In genomic region chr2:64244049-64244446, GRCh38 we compare ENCODE assay signal across 22 cellular contexts.
DNase-seq lines count a peak whose midpoint lies in the region; ATAC-seq, FAIRE-seq and TF ChIP-seq lines count a peak whose summit lies in the region.
"Had no signal": no experiment of that assay in that cellular context is flagged by ENCODE, and none has a peak within 500 bp of the region (broad histone marks: within the 10 kb centered on the region; RNA-seq: fewer than 3 reads in every experiment).

No MANE protein-coding gene starts in this region.

- ATAC-seq in Right ventricle myocardium inferior (no peak), GM18858 (IDR thresholded peaks at IDR 0.05; ENCODE audit: unreplicated experiment) (no peak)

- no peaks in the 10 kb centered on the region for H3K9me3 ChIP-seq in left ventricle myocardium inferior (replicated peaks)
- H3K9me3 ChIP-seq in esophagus squamous epithelium: no peaks in the 10 kb centered on the region
- no peaks in the 10 kb centered on the region for H3K9me3 ChIP-seq in small intestine (ENCODE audit: control insufficient read depth, low read depth)

- TF ChIP-seq POLR2A in esophagus squamous epithelium (IDR thresholded peaks at IDR 0.05): no peak

- H3K27ac ChIP-seq in left ventricle myocardium inferior (replicated peaks): peak overlapping the region; percentile 29
- peak overlapping the region; percentile 36 to 81 (median 73) for H3K27ac ChIP-seq in esophagus squamous epithelium
- no peak overlapping the region for H3K27ac ChIP-seq in small intestine (ENCODE audit: low read depth in 1 of 2, low read length in 1 of 2)
- no peak overlapping the region for H3K27ac ChIP-seq in substantia nigra (ENCODE audit: low read depth, low read length, poor library complexity, severe bottlenecking)

- WGBS in esophagus squamous epithelium, 2 donors: 48 to 64% methylated on average over 1 of the region's 1 CpG
- 90 to 96% (median 92%) methylated on average over 1 of the region's 1 CpG for WGBS in small intestine, 3 donors

- intact Hi-C loops in left ventricle myocardium inferior (cut with micrococcal nuclease): no loop called here
- intact Hi-C loops in Right ventricle myocardium inferior (cut with DNase I): no loop called here
- intact Hi-C loops in esophagus squamous epithelium (cut with DNase I): no loop called here

- no peaks in the 10 kb centered on the region for H3K27me3 ChIP-seq in left ventricle myocardium inferior (ENCODE audit: low read depth)
- H3K27me3 ChIP-seq in bronchial epithelial cell (ENCODE audit: control insufficient read depth, insufficient read depth, low read length): no peaks in the 10 kb centered on the region
- H3K27me3 ChIP-seq in esophagus squamous epithelium: no peaks in the 10 kb centered on the region
- H3K27me3 ChIP-seq in small intestine (ENCODE audit: control insufficient read depth in 2 of 2, insufficient read depth in 2 of 2, low read length in 2 of 2): no peaks in the 10 kb centered on the region

- no peaks in the 10 kb centered on the region for H3K36me3 ChIP-seq in left ventricle myocardium inferior
- H3K36me3 ChIP-seq in bronchial epithelial cell (ENCODE audit: control insufficient read depth, insufficient read depth, low read length): no peaks in the 10 kb centered on the region
- no peaks in the 10 kb centered on the region for H3K36me3 ChIP-seq in esophagus squamous epithelium
- H3K36me3 ChIP-seq in small intestine (ENCODE audit: control insufficient read depth in 2 of 2, insufficient read depth in 2 of 2, low read length in 2 of 2): no peaks in the 10 kb centered on the region

- peaks cover 26% of the 10 kb centered on the region for H3K4me1 ChIP-seq in left ventricle myocardium inferior
- H3K4me1 ChIP-seq in esophagus squamous epithelium: peaks cover 6 to 24% (median 12%) of the 10 kb centered on the region in 3 donors
- peaks cover 0 to 4% of the 10 kb centered on the region in 2 donors for H3K4me1 ChIP-seq in small intestine (ENCODE audit: control insufficient read depth in 2 of 2, insufficient read depth in 1 of 2, low read depth in 1 of 2, low read length in 1 of 2)

- TF ChIP-seq CTCF in left ventricle myocardium inferior (IDR thresholded peaks at IDR 0.05; ENCODE audit: borderline replicate concordance) (no peak), bronchial epithelial cell (IDR thresholded peaks at IDR 0.05; ENCODE audit: insufficient read depth, low read length, severe bottlenecking) (no peak), esophagus squamous epithelium (IDR thresholded peaks at IDR 0.05) (no peak)

- DNase-seq in left ventricle myocardium inferior (no peak), Right ventricle myocardium inferior (ENCODE audit: missing footprints) (no peak), bronchial epithelial cell (ENCODE audit: low read depth) (peak; percentile 84), esophagus squamous epithelium (lab: John Stamatoyannopoulos, UW) (no peak), small intestine (peak; percentile 22), substantia nigra (lab: John Stamatoyannopoulos, UW) (no peak), NOMO-1 treated with dmso at 0.1 percent for 144 hours (lab: John Stamatoyannopoulos, UW; ENCODE audit: unreplicated experiment) (no peak)
- DNase-seq: CD4-positive, CD25-positive, alpha-beta regulatory T cell; NCI-H1092; NCI-H1436; NCI-H187; NCI-H2081 treated with DMSO at 0.1 percent for 48 hours; NCI-H2171; NCI-H226; NCI-H510A; NCI-H69; SHP77 had no signal

- H3K4me3 ChIP-seq in left ventricle myocardium inferior: no peak overlapping the region
- no peak overlapping the region for H3K4me3 ChIP-seq in bronchial epithelial cell (ENCODE audit: low read depth, low read length)
- no peak overlapping the region for H3K4me3 ChIP-seq in esophagus squamous epithelium
- no peak overlapping the region for H3K4me3 ChIP-seq in small intestine (ENCODE audit: low read depth in 1 of 2, low read length in 2 of 2)

- FAIRE-seq in bronchial epithelial cell (lab: Jason Lieb, UNC): no peak
- FAIRE-seq in small intestine (lab: Jason Lieb, UNC): no peak
- FAIRE-seq: D721Med, GM18507, H54, RCC 7860 had no signal

Comparison
In these comparisons a context has a peak if more than half of its experiments do, and no peak if none do; other contexts are left out.
1. DNase-seq: peak in bronchial epithelial cell (single experiment) and small intestine (single experiment); none in left ventricle myocardium inferior (single experiment), Right ventricle myocardium inferior (single experiment), esophagus squamous epithelium (single experiment), substantia nigra (0 of 49) and NOMO-1 treated with dmso at 0.1 percent for 144 hours (single experiment).
2. H3K27ac ChIP-seq: peak in left ventricle myocardium inferior (single experiment) and esophagus squamous epithelium (4 of 4); none in small intestine (0 of 2) and substantia nigra (single experiment).